11 cellular contexts compared by ENCODE assay signal in genomic region chr22:19039796-19040580, GRCh38.
"Had no signal": no experiment of that assay in that cellular context is flagged by ENCODE, and none has a peak within 500 bp of the region (broad histone marks: within the 10 kb centered on the region; RNA-seq: fewer than 3 reads in every experiment).

No MANE protein-coding gene starts in this region.

- DNase-seq: activated CD4-positive, alpha-beta T cell treated with anti-CD3 and anti-CD28 coated beads for 48 hours; activated gamma-delta T cell; glutamatergic neuron; immature natural killer cell; left ventricle myocardium superior; stimulated activated naive CD4-positive, alpha-beta T cell treated with Interleukin-2 at 50 U/mL for 16 hours; T1000; testis had no signal

- H3K4me3 Mint-ChIP-seq: immature natural killer cell had no signal

- FAIRE-seq: astrocyte had no signal

- H3K4me1 ChIP-seq: esophagus muscularis mucosa had no signal

- H3K27me3 ChIP-seq: esophagus muscularis mucosa, testis had no signal

- H3K9me3 Mint-ChIP-seq: immature natural killer cell had no signal

- H3K9me3 ChIP-seq: esophagus muscularis mucosa, testis had no signal

- H3K27ac ChIP-seq: esophagus muscularis mucosa, testis had no signal

- ATAC-seq: left ventricle myocardium superior had no signal

- H3K4me1 Mint-ChIP-seq: immature natural killer cell had no signal

- H3K4me3 ChIP-seq: esophagus muscularis mucosa, smooth muscle cell, testis had no signal

- H3K27ac Mint-ChIP-seq: immature natural killer cell had no signal
